In genomic region chr7:51949726-51950644, GRCh38 we compare ENCODE assay signal across 16 cellular contexts.
DNase-seq lines count a peak whose midpoint lies in the region; ATAC-seq and TF ChIP-seq lines count a peak whose summit lies in the region.
"Had no signal": no experiment of that assay in that cellular context is flagged by ENCODE, and none has a peak within 500 bp of the region (broad histone marks: within the 10 kb centered on the region; RNA-seq: fewer than 3 reads in every experiment).

No MANE protein-coding gene starts in this region.

- H3K4me3 Mint-ChIP-seq in GM23338: peak overlapping the region; percentile 25; the same call in 2 of the 3 replicates
- no peak overlapping the region for H3K4me3 Mint-ChIP-seq in endodermal cell
- H3K4me3 Mint-ChIP-seq: activated CD4-positive, alpha-beta T cell treated with anti-CD3 and anti-CD28 coated beads for 36 hours; activated T-cell treated with anti-CD3 and anti-CD28 coated beads, Interleukin-2, amount 50 U/mL, for 24 hours; stimulated activated memory B cell treated with anti-CD40 and anti-IgM and Interleukin-4, amounts not matched to agents 10 μg/mL and 1 μg/mL and 100 μg/mL, for 72 hours had no signal

- H3K9me3 Mint-ChIP-seq in GM23338 (peaks cover 11% of the 10 kb centered on the region; the same call in 2 of the 3 replicates), endodermal cell (peaks cover 8% of the 10 kb centered on the region)

- peak; percentile 99 for ATAC-seq in GM23338
- ATAC-seq: activated CD4-positive, alpha-beta T cell treated with anti-CD3 and anti-CD28 coated beads for 36 hours; Panc1; stimulated activated memory B cell treated with anti-CD40 and anti-IgM and Interleukin-4, amounts not matched to agents 10 μg/mL and 1 μg/mL and 100 μg/mL, for 72 hours had no signal

- POLR2A ChIA-PET in PC-9 (lab: Charles Lee; ENCODE audit: unreplicated experiment): no interaction called here

- H3K9ac ChIP-seq in endodermal cell (ENCODE audit: extremely low read depth, low read length, poor library complexity, severe bottlenecking): no peak overlapping the region
- H3K9ac ChIP-seq: KMS-11 had no signal

- no peaks in the 10 kb centered on the region for H4K20me1 ChIP-seq in GM23338 (replicated peaks; ENCODE audit: insufficient read depth)
- H4K20me1 ChIP-seq in PC-9 (ENCODE audit: insufficient read depth): no peaks in the 10 kb centered on the region

- H3K27me3 ChIP-seq in GM23338 (ENCODE audit: insufficient read depth): no peaks in the 10 kb centered on the region
- H3K27me3 ChIP-seq in endodermal cell (ENCODE audit: control insufficient read depth, insufficient read depth, low read length, poor library complexity, severe bottlenecking): no peaks in the 10 kb centered on the region
- H3K27me3 ChIP-seq in neuron (ENCODE audit: insufficient read depth, low read length): no peaks in the 10 kb centered on the region
- peaks cover 13% of the 10 kb centered on the region; the same call in 1 of the 2 replicates for H3K27me3 ChIP-seq in PC-9 (ENCODE audit: insufficient read depth, low read depth)
- H3K27me3 ChIP-seq: uterus had no signal

- no peaks in the 10 kb centered on the region; the same call in 1 of the 2 replicates for H3K36me3 ChIP-seq in GM23338 (ENCODE audit: insufficient read depth)
- H3K36me3 ChIP-seq in endodermal cell (ENCODE audit: control insufficient read depth, insufficient read depth, low read length): no peaks in the 10 kb centered on the region
- no peaks in the 10 kb centered on the region for H3K36me3 ChIP-seq in neuron (ENCODE audit: insufficient read depth, low read length)
- H3K36me3 ChIP-seq in PC-9 (ENCODE audit: low read depth): no peaks in the 10 kb centered on the region
- H3K36me3 ChIP-seq: uterus had no signal

- no peak for TF ChIP-seq POLR2A in erythroblast (IDR thresholded peaks at IDR 0.05; ENCODE audit: low read length)

- H3K27me3 Mint-ChIP-seq in GM23338 (ENCODE audit: insufficient read depth, low read depth, poor library complexity) (no peaks in the 10 kb centered on the region), endodermal cell (ENCODE audit: insufficient read depth) (no peaks in the 10 kb centered on the region)
- H3K27me3 Mint-ChIP-seq: activated CD4-positive, alpha-beta T cell treated with anti-CD3 and anti-CD28 coated beads for 36 hours; activated T-cell treated with anti-CD3 and anti-CD28 coated beads, Interleukin-2, amount 50 U/mL, for 24 hours; stimulated activated memory B cell treated with anti-CD40 and anti-IgM and Interleukin-4, amounts not matched to agents 10 μg/mL and 1 μg/mL and 100 μg/mL, for 72 hours had no signal

- CTCF ChIA-PET in PC-9 (lab: Charles Lee): no interaction called here

- WGBS in endodermal cell (ENCODE audit: insufficient coverage in 1 of 2, insufficient read length in 1 of 2), 2 experiments: 43 to 62% methylated on average over 3 to 9 of the region's 9 CpGs

- H2AFZ ChIP-seq in GM23338: no peak overlapping the region
- peak overlapping the region; percentile 95 for H2AFZ ChIP-seq in neuron (ENCODE audit: low read depth, low read length)
- no peak overlapping the region for H2AFZ ChIP-seq in PC-9

- H3K4me2 ChIP-seq in GM23338: peak overlapping the region; percentile 34
- H3K4me2 ChIP-seq in PC-9: no peak overlapping the region
- H3K4me2 ChIP-seq: KMS-11 had no signal

- intact Hi-C loops in PC-9 (cut with micrococcal nuclease; ENCODE audit: unreplicated experiment): no loop called here

- H3K4me1 ChIP-seq in GM23338 (ENCODE audit: insufficient read depth) (peaks cover 31% of the 10 kb centered on the region), endodermal cell (ENCODE audit: control insufficient read depth, insufficient read depth, low read length) (peaks cover 3% of the 10 kb centered on the region), neuron (ENCODE audit: insufficient read depth, low read length) (peaks cover 29% of the 10 kb centered on the region), PC-9 (replicated peaks; ENCODE audit: insufficient read depth) (no peaks in the 10 kb centered on the region)
- H3K4me1 ChIP-seq: uterus had no signal

- BruUV-seq in PC-9 (replicated peaks; lab: Mats Ljungman, UMichigan): no TSS peak

- DNase-seq in GM23338 (ENCODE audit: low spot score) (peak; percentile 92), NCI-H510A (lab: John Stamatoyannopoulos, UW) (peak; percentile 29), endodermal cell (peak; percentile 93), PC-9 (no peak), erythroblast (lab: John Stamatoyannopoulos, UW) (no peak), HCEC 1CT (no peak)
- DNase-seq in activated CD4-positive, alpha-beta T cell treated with anti-CD3 and anti-CD28 coated beads, Interleukin-2, amount 50 U/mL, for 1 hour: no peak
- DNase-seq: activated CD4-positive, alpha-beta T cell treated with anti-CD3 and anti-CD28 coated beads for 36 hours; activated T-cell treated with anti-CD3 and anti-CD28 coated beads, Interleukin-2, amount 50 U/mL, for 24 hours; stimulated activated CD4-positive, alpha-beta T cell treated with anti-CD3 and anti-CD28 coated beads, Interleukin-4, amount 100 ng/mL, for 24 hours; uterus had no signal

- H3K27ac Mint-ChIP-seq in GM23338 (peak overlapping the region; percentile 94), endodermal cell (peak overlapping the region; percentile 57)
- H3K27ac Mint-ChIP-seq: activated CD4-positive, alpha-beta T cell treated with anti-CD3 and anti-CD28 coated beads for 36 hours; activated T-cell treated with anti-CD3 and anti-CD28 coated beads, Interleukin-2, amount 50 U/mL, for 24 hours; stimulated activated memory B cell treated with anti-CD40 and anti-IgM and Interleukin-4, amounts not matched to agents 10 μg/mL and 1 μg/mL and 100 μg/mL, for 72 hours had no signal

- H3K79me2 ChIP-seq in GM23338 (replicated peaks; ENCODE audit: insufficient read depth) (no peaks in the 10 kb centered on the region), PC-9 (ENCODE audit: low read depth) (no peaks in the 10 kb centered on the region)

- H3K4me1 Mint-ChIP-seq in GM23338: peaks cover 39% of the 10 kb centered on the region; the same call in 2 of the 3 replicates
- H3K4me1 Mint-ChIP-seq in endodermal cell: peaks cover 12% of the 10 kb centered on the region
- H3K4me1 Mint-ChIP-seq: activated CD4-positive, alpha-beta T cell treated with anti-CD3 and anti-CD28 coated beads for 36 hours; stimulated activated memory B cell treated with anti-CD40 and anti-IgM and Interleukin-4, amounts not matched to agents 10 μg/mL and 1 μg/mL and 100 μg/mL, for 72 hours had no signal

- TF ChIP-seq CTCF in GM23338 (conservative IDR thresholded peaks at IDR 0.05; ENCODE audit: low read depth in 2 of 2) (no peak; a peak in 1 of 4 replicates), endodermal cell (conservative IDR thresholded peaks at IDR 0.05) (peak; percentile 42), PC-9 (conservative IDR thresholded peaks at IDR 0.05) (no peak)

- H3F3A ChIP-seq in GM23338 (replicated peaks; ENCODE audit: low read depth) (peaks cover 6% of the 10 kb centered on the region; the same call in 1 of the 2 replicates), PC-9 (ENCODE audit: insufficient read depth, low read depth) (no peaks in the 10 kb centered on the region)

- peaks cover 7% of the 10 kb centered on the region; the same call in 1 of the 2 replicates for H3K9me2 ChIP-seq in GM23338 (ENCODE audit: insufficient read depth)
- no peaks in the 10 kb centered on the region; the same call in 1 of the 2 replicates for H3K9me2 ChIP-seq in PC-9 (ENCODE audit: insufficient read depth)

- H3K36me3 Mint-ChIP-seq in GM23338 (ENCODE audit: low read depth) (peaks cover 24% of the 10 kb centered on the region; the same call in 2 of the 3 replicates), endodermal cell (ENCODE audit: low read depth) (no peaks in the 10 kb centered on the region)
- H3K36me3 Mint-ChIP-seq: stimulated activated memory B cell treated with anti-CD40 and anti-IgM and Interleukin-4, amounts not matched to agents 10 μg/mL and 1 μg/mL and 100 μg/mL, for 72 hours had no signal

- H3K4me3 ChIP-seq in GM23338 (peak overlapping the region; percentile 29), endodermal cell (ENCODE audit: low read length) (no peak overlapping the region), neuron (ENCODE audit: low read length) (peak overlapping the region; percentile 10), PC-9 (no peak overlapping the region)
- H3K4me3 ChIP-seq: coronary artery, uterus had no signal

- H3K27ac ChIP-seq in GM23338 (ENCODE audit: low read depth): peak overlapping the region; percentile 91
- peak overlapping the region; percentile 45 for H3K27ac ChIP-seq in endodermal cell (ENCODE audit: low read depth, low read length)
- no peak overlapping the region for H3K27ac ChIP-seq in PC-9
- H3K27ac ChIP-seq: coronary artery, KMS-11, uterus had no signal

- H3K9me3 ChIP-seq in endodermal cell (ENCODE audit: control insufficient read depth, low read length) (peaks cover 4% of the 10 kb centered on the region), neuron (ENCODE audit: low read length) (no peaks in the 10 kb centered on the region), PC-9 (ENCODE audit: insufficient read depth, low read depth) (no peaks in the 10 kb centered on the region)
- H3K9me3 ChIP-seq: uterus had no signal

TF ChIP-seq in GM23338, 12 proteins besides CTCF, POLR2A, EP300 and RAD21 (continues in another document):
- no peak for TF ChIP-seq STAT1 (IDR thresholded peaks at IDR 0.05; ENCODE audit: unreplicated experiment)
- TF ChIP-seq ZNF114 (CRISPR knock-in tag; IDR thresholded peaks at IDR 0.05): peak; percentile 59; the same call in 1 of the 2 replicates
- TF ChIP-seq NANOG (IDR thresholded peaks at IDR 0.05; ENCODE audit: borderline replicate concordance): peak; percentile 85
- TF ChIP-seq ETS1 (IDR thresholded peaks at IDR 0.05): peak; percentile 41; the same call in 1 of the 2 replicates

Comparison
In these comparisons a context has a peak if more than half of its experiments do, and no peak if none do; other contexts are left out.
1. DNase-seq: peak in GM23338 (single experiment), NCI-H510A (single experiment) and endodermal cell (single experiment); none in activated CD4-positive, alpha-beta T cell treated with anti-CD3 and anti-CD28 coated beads, Interleukin-2, amount 50 U/mL, for 1 hour (single experiment), PC-9 (0 of 2), erythroblast (0 of 2) and HCEC 1CT (single experiment).
2. H3K4me3 ChIP-seq: peak in GM23338 (single experiment) and neuron (single experiment); none in endodermal cell (single experiment) and PC-9 (single experiment).